18 cellular contexts compared by ENCODE assay signal in genomic region chr11:45144126-45145082, GRCh38. TPM values are rescaled to one million over a fixed set of nuclear protein-coding genes. Genes with fewer than 3 reads are reported as not detected.
DNase-seq lines count a peak whose midpoint lies in the region; TF ChIP-seq lines count a peak whose summit lies in the region.
"Had no signal": no experiment of that assay in that cellular context is flagged by ENCODE, and none has a peak within 500 bp of the region (broad histone marks: within the 10 kb centered on the region; RNA-seq: fewer than 3 reads in every experiment).

No MANE protein-coding gene starts in this region.

- no peaks in the 10 kb centered on the region for H4K20me1 ChIP-seq in OCI-LY7 (ENCODE audit: insufficient read depth, low read length)

- H3K36me3 ChIP-seq in OCI-LY7 (ENCODE audit: insufficient read depth, low read length): no peaks in the 10 kb centered on the region
- H3K36me3 ChIP-seq: brain microvascular endothelial cell, pancreas, right lobe of liver had no signal

- H3K4me2 ChIP-seq in OCI-LY7 (ENCODE audit: low read length): no peak overlapping the region

- H3K9me3 ChIP-seq in OCI-LY7 (ENCODE audit: low read length): no peaks in the 10 kb centered on the region
- H3K9me3 ChIP-seq: pancreas, right lobe of liver had no signal

- peaks cover 17% of the 10 kb centered on the region for H3K4me1 ChIP-seq in OCI-LY7 (ENCODE audit: insufficient read depth, low read length, poor library complexity, severe bottlenecking)

- no TSS peak for BruUV-seq in OCI-LY7 (replicated peaks; lab: Mats Ljungman, UMichigan)

- H3K4me3 Mint-ChIP-seq in immature natural killer cell: peak overlapping the region in 4 of 5 donors; percentile 45 to 93 (median 92)
- H3K4me3 Mint-ChIP-seq in osteocyte (ENCODE audit: unreplicated experiment): no peak overlapping the region

- peak; percentile 50 for DNase-seq in activated CD8-positive, alpha-beta memory T cell treated with anti-CD3 and anti-CD28 coated beads for 24 hours
- no peak for DNase-seq in activated CD8-positive, alpha-beta memory T cell treated with anti-CD3 and anti-CD28 coated beads, Interleukin-2, amount 50 U/mL, for 4 hours
- DNase-seq in OCI-LY7 (ENCODE audit: low spot score) (peak; percentile 6), immature natural killer cell (no peak), osteocyte (ENCODE audit: extremely low spot score, unreplicated experiment) (peak; percentile 63), NCI-H1694 treated with DMSO at 0.1 percent for 48 hours (lab: John Stamatoyannopoulos, UW) (no peak), amniotic stem cell (lab: John Stamatoyannopoulos, UW) (no peak), occipital lobe (lab: John Stamatoyannopoulos, UW) (no peak)
- DNase-seq: brain microvascular endothelial cell, DMS53, GF-D8, left ventricle myocardium superior, NCI-H1417, NCI-H2171, NCI-H526 had no signal

- TF ChIP-seq CTCF in OCI-LY7 (conservative IDR thresholded peaks at IDR 0.05; ENCODE audit: low read length): no peak
- TF ChIP-seq CTCF in osteocyte (IDR thresholded peaks at IDR 0.05): no peak

- H3K4me3 ChIP-seq in OCI-LY7 (ENCODE audit: low read depth, low read length, poor library complexity, severe bottlenecking): no peak overlapping the region
- H3K4me3 ChIP-seq: pancreas, right lobe of liver had no signal

- intact Hi-C loops in OCI-LY7 (cut with micrococcal nuclease; ENCODE audit: unreplicated experiment): no loop called here

- H3K79me2 ChIP-seq in OCI-LY7 (ENCODE audit: insufficient read depth, low read depth, low read length): peaks cover 4% of the 10 kb centered on the region; the same call in 1 of the 2 replicates

- no peaks in the 10 kb centered on the region for H3K36me3 Mint-ChIP-seq in immature natural killer cell
- no peaks in the 10 kb centered on the region for H3K36me3 Mint-ChIP-seq in osteocyte (ENCODE audit: unreplicated experiment)
- H3K36me3 Mint-ChIP-seq: activated naive CD4-positive, alpha-beta T cell treated with anti-CD3 and anti-CD28 coated beads, Interleukin-2, amount 50 U/mL, for 24 hours had no signal

- peaks cover 32 to 36% of the 10 kb centered on the region in 2 donors for H3K4me1 Mint-ChIP-seq in immature natural killer cell
- peaks cover 24% of the 10 kb centered on the region for H3K4me1 Mint-ChIP-seq in osteocyte (ENCODE audit: unreplicated experiment)

- no peak overlapping the region for H2AFZ ChIP-seq in OCI-LY7 (ENCODE audit: low read length)

- H3K9me3 Mint-ChIP-seq in immature natural killer cell: peaks cover 0 to 2% (median 0%) of the 10 kb centered on the region in 6 donors
- H3K9me3 Mint-ChIP-seq in osteocyte (ENCODE audit: unreplicated experiment): no peaks in the 10 kb centered on the region
- H3K9me3 Mint-ChIP-seq: activated naive CD4-positive, alpha-beta T cell treated with anti-CD3 and anti-CD28 coated beads, Interleukin-2, amount 50 U/mL, for 24 hours had no signal

- peaks cover 9 to 20% (median 12%) of the 10 kb centered on the region in 3 donors for H3K27me3 Mint-ChIP-seq in immature natural killer cell (ENCODE audit: low read depth in 3 of 3)
- peaks cover 46% of the 10 kb centered on the region for H3K27me3 Mint-ChIP-seq in osteocyte (ENCODE audit: unreplicated experiment)
- H3K27me3 Mint-ChIP-seq: activated naive CD4-positive, alpha-beta T cell treated with anti-CD3 and anti-CD28 coated beads, Interleukin-2, amount 50 U/mL, for 24 hours had no signal

- CTCF ChIA-PET in OCI-LY7 (lab: Charles Lee; ENCODE audit: unreplicated experiment): no interaction called here

- POLR2A ChIA-PET in OCI-LY7 (lab: Charles Lee): no interaction called here

- H3K27ac ChIP-seq in OCI-LY7 (ENCODE audit: low read depth, low read length, poor library complexity, severe bottlenecking): no peak overlapping the region
- H3K27ac ChIP-seq: brain microvascular endothelial cell, pancreas, right lobe of liver had no signal

- no peaks in the 10 kb centered on the region for H3K9me2 ChIP-seq in OCI-LY7 (ENCODE audit: insufficient read depth, low read length)

- H3K27ac Mint-ChIP-seq in immature natural killer cell (peak overlapping the region in 1 of 6 donors; percentile 97), osteocyte (ENCODE audit: unreplicated experiment) (no peak overlapping the region)
- H3K27ac Mint-ChIP-seq: activated naive CD4-positive, alpha-beta T cell treated with anti-CD3 and anti-CD28 coated beads, Interleukin-2, amount 50 U/mL, for 24 hours had no signal

RNA-seq across cellular contexts. Expression of gene PRDM11, which starts 2.0 kb away (rescaled TPM):
- 2.2 and 4.5 TPM in 2 replicates for total RNA-seq in OCI-LY7 (2014; rRNA removed; shearing (Covaris generic))
- total RNA-seq in OCI-LY7 (2022) (8.4 and 8.9 TPM in 2 replicates), osteocyte (22.9 and 25.4 TPM in 2 replicates), occipital lobe (6.2 TPM)
- polyA plus RNA-seq in immature natural killer cell: 1 to 10 TPM in 1 of 3 donors, under 1 TPM in 2; 0.84 to 1.2 (median 0.94) TPM

Comparison
In these comparisons a context has a peak if more than half of its experiments do, and no peak if none do; other contexts are left out.
1. DNase-seq: peak in activated CD8-positive, alpha-beta memory T cell treated with anti-CD3 and anti-CD28 coated beads for 24 hours (single experiment), OCI-LY7 (single experiment) and osteocyte (single experiment); none in activated CD8-positive, alpha-beta memory T cell treated with anti-CD3 and anti-CD28 coated beads, Interleukin-2, amount 50 U/mL, for 4 hours (single experiment), immature natural killer cell (0 of 3), NCI-H1694 treated with DMSO at 0.1 percent for 48 hours (single experiment), amniotic stem cell (single experiment) and occipital lobe (single experiment).